11 cellular contexts compared by ENCODE assay signal in the genomic region with DNA sequence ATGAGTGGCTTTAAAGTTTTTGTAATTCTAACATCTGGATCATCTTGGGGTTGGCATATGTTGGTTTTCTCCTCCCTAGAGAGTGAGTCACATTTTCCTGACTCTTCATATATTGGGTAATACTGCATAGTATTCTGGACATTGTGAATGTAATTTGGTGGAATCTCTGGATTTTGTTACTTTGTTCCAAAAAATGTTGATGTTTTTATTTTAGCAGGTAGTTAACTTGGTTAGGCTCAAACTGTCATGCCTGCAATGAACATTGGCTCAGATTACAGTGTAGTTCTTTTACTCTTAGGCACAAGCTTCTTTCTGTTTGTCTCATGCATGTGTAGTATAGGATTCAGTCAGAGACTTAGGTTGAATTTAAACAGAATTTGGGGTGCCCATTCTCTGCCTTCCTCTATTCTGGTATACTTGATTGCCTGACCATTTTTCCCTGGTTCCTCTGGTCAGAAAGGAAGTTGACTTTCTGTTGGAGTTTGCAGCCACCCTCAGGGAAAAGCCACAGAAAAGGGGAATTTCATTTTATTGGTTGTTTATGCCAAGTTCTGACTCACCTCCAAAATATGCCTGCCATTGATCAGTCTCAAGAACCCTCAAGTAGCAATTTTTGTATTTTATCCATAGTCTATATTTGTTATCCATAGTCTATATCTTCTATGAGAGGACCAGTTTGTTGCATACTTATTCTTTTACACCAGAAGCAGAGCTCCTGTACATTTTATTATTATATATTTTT.
DNase-seq lines count a peak whose midpoint lies in the region; ATAC-seq and TF ChIP-seq lines count a peak whose summit lies in the region.
"Had no signal": no experiment of that assay in that cellular context is flagged by ENCODE, and none has a peak within 500 bp of the region (broad histone marks: within the 10 kb centered on the region; RNA-seq: fewer than 3 reads in every experiment).

No MANE protein-coding gene starts in this region.

- no peaks in the 10 kb centered on the region for H3K27me3 ChIP-seq in right atrium auricular region

- H3K36me3 ChIP-seq in right atrium auricular region, result no peaks in the 10 kb centered on the region

- no peaks in the 10 kb centered on the region for H3K9me3 ChIP-seq in right atrium auricular region

- H3K4me1 ChIP-seq in right atrium auricular region, result peaks cover 0 to 12% of the 10 kb centered on the region in 2 donors

- DNase-seq in A172 (ENCODE audit: low spot score) (peak; percentile 67), GM13976 (ENCODE audit: low spot score) (peak; percentile 23), RKO (ENCODE audit: low spot score) (peak; percentile 33), fibroblast of peridontal ligament (ENCODE audit: extremely low read depth) (peak; percentile 95), right atrium auricular region (ENCODE audit: low spot score) (no peak)
- DNase-seq: activated naive CD4-positive, alpha-beta T cell; NCI-H69 had no signal

- H3K4me3 ChIP-seq in right atrium auricular region, result no peak overlapping the region
- H3K4me3 ChIP-seq: K562 had no signal

- TF ChIP-seq CTCF in GM13976 (IDR thresholded peaks at IDR 0.05; ENCODE audit: borderline replicate concordance, control extremely low read depth, extremely low read depth, insufficient read depth, missing control alignments) (no peak), right atrium auricular region (IDR thresholded peaks at IDR 0.05) (no peak)

- ATAC-seq in GM21786 (IDR thresholded peaks at IDR 0.05; ENCODE audit: unreplicated experiment) (no peak), HG02840 (IDR thresholded peaks at IDR 0.05; ENCODE audit: low FRiP score, unreplicated experiment) (no peak), HG03097 (IDR thresholded peaks at IDR 0.05; ENCODE audit: low FRiP score, unreplicated experiment) (no peak)
- ATAC-seq: K562 had no signal

- in situ Hi-C loops in GM13976 (cut with MboI; ENCODE audit: low sequenced_read_pairs, unreplicated experiment), result no loop called here

- H3K27ac ChIP-seq in right atrium auricular region, result no peak overlapping the region
